In the genomic region with DNA sequence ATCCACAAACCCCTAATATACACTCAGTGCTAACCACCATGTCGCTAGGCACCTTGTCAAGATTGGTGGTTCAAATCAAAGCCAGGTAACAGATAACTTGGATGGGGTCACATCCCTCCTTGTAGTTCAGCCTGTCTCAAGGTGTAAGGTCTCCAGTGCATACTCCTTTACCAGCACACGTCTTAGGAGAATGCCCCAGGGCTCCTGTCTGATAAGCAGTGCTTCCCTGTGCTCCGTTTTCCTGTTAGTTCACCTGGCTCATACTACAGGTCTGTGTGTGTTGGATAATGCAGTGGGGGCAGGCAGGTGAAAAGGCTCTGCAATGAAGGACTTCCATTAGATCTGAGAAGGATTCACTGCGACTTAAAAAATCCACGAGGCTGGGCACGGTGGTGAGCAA, we compare ENCODE assay signal across 18 cellular contexts. TPM values are rescaled to one million over a fixed set of nuclear protein-coding genes. Genes with fewer than 3 reads are reported as not detected.
DNase-seq lines count a peak whose midpoint lies in the region; ATAC-seq and TF ChIP-seq lines count a peak whose summit lies in the region.
"Had no signal": no experiment of that assay in that cellular context is flagged by ENCODE, and none has a peak within 500 bp of the region (broad histone marks: within the 10 kb centered on the region; RNA-seq: fewer than 3 reads in every experiment).

No MANE protein-coding gene starts in this region.

- H3K27me3 Mint-ChIP-seq in HFFc6 (ENCODE audit: insufficient read depth) = no peaks in the 10 kb centered on the region; the same call in 1 of the 2 replicates
- H3K27me3 Mint-ChIP-seq in activated naive CD8-positive, alpha-beta T cell treated with anti-CD3 and anti-CD28 coated beads, Interleukin-2, amount 50 U/mL, for 24 hours = peaks cover 56% of the 10 kb centered on the region
- H3K27me3 Mint-ChIP-seq: B cell had no signal

- no peak overlapping the region for H3K4me3 ChIP-seq in AG04450 (ENCODE audit: low read depth, low read length)
- H3K4me3 ChIP-seq in iPS-20b (ENCODE audit: low read length) = no peak overlapping the region
- H3K4me3 ChIP-seq: SJCRH30 had no signal

- TF ChIP-seq CTCF in AG04450 (IDR thresholded peaks at IDR 0.05; ENCODE audit: low read depth, low read length) (no peak), HFFc6 (IDR thresholded peaks at IDR 0.05) (no peak)

- H3K27ac ChIP-seq in AG04450 (ENCODE audit: low read depth, low read length) (peak overlapping the region; percentile 84), angular gyrus (ENCODE audit: low read depth, low read length) (peak overlapping the region; percentile 7), iPS-20b (ENCODE audit: low read length) (peak overlapping the region; percentile 30)
- H3K27ac ChIP-seq: KMS-11, SJCRH30 had no signal

- H3K36me3 ChIP-seq in iPS-20b (ENCODE audit: insufficient read depth, low read depth, low read length) = peaks cover 44% of the 10 kb centered on the region; the same call in 1 of the 2 replicates

- POLR2A ChIA-PET in AG04450 (lab: Yijun Ruan, JAX) = interaction anchor here (0.9 to 1.1 kb wide), 3 partner anchors 37 to 50 kb away, joined by 3 to 6 read pairs (median 5); no protein-coding TSS in a partner anchor

- ATAC-seq in activated naive CD8-positive, alpha-beta T cell treated with anti-CD3 and anti-CD28 coated beads, Interleukin-2, amount 50 U/mL, for 24 hours = no peak
- no peak for ATAC-seq in GM18861 (IDR thresholded peaks at IDR 0.05; ENCODE audit: unreplicated experiment)
- ATAC-seq: HCT116 had no signal

- no peaks in the 10 kb centered on the region for H3K27me3 ChIP-seq in AG04450 (ENCODE audit: control insufficient read depth, insufficient read depth, low read length)
- no peaks in the 10 kb centered on the region for H3K27me3 ChIP-seq in iPS-20b (ENCODE audit: insufficient read depth, low read length)
- H3K27me3 ChIP-seq: SJCRH30 had no signal

- DNase-seq in AG04450 (ENCODE audit: low read depth, low spot score) (no peak), HFFc6 (no peak), DMS153 treated with DMSO at 0.1 percent for 48 hours (lab: John Stamatoyannopoulos, UW; ENCODE audit: unreplicated experiment) (no peak), SW 1271 (lab: John Stamatoyannopoulos, UW) (no peak)
- DNase-seq in activated naive CD8-positive, alpha-beta T cell treated with anti-CD3 and anti-CD28 coated beads, Interleukin-2, amount 50 U/mL, for 24 hours = no peak
- DNase-seq: DMS79, NCI-H1105 treated with DMSO at 0.1 percent for 48 hours, NCI-H2029 treated with DMSO at 0.1 percent for 48 hours, NCI-H345, NCI-H524 treated with DMSO at 0.1 percent for 48 hours, NCI-H82, SJCRH30 had no signal

- no peak overlapping the region for H3K9ac ChIP-seq in iPS-20b (ENCODE audit: low read depth, low read length)
- H3K9ac ChIP-seq: KMS-11 had no signal

- peaks cover 19% of the 10 kb centered on the region for H3K4me1 ChIP-seq in iPS-20b (ENCODE audit: insufficient read depth, low read length)

- peak overlapping the region; percentile 71; the same call in 1 of the 2 replicates for H3K27ac Mint-ChIP-seq in HFFc6
- H3K27ac Mint-ChIP-seq in activated naive CD8-positive, alpha-beta T cell treated with anti-CD3 and anti-CD28 coated beads, Interleukin-2, amount 50 U/mL, for 24 hours = no peak overlapping the region
- H3K27ac Mint-ChIP-seq: B cell had no signal

- H3K36me3 Mint-ChIP-seq in HFFc6 (ENCODE audit: low read depth) = peaks cover 31% of the 10 kb centered on the region; the same call in 1 of the 2 replicates
- no peaks in the 10 kb centered on the region for H3K36me3 Mint-ChIP-seq in activated naive CD8-positive, alpha-beta T cell treated with anti-CD3 and anti-CD28 coated beads, Interleukin-2, amount 50 U/mL, for 24 hours (ENCODE audit: low read depth)

- H3K9me3 ChIP-seq in AG04450 (ENCODE audit: control insufficient read depth, insufficient read depth, low read length) = no peaks in the 10 kb centered on the region
- no peaks in the 10 kb centered on the region for H3K9me3 ChIP-seq in iPS-20b (ENCODE audit: insufficient read depth, low read depth, low read length)
- H3K9me3 ChIP-seq: SJCRH30 had no signal

- CTCF ChIA-PET in AG04450 (lab: Charles Lee) = interaction anchor here (0.9 to 1.2 kb wide), 2 partner anchors 75 to 114 kb away, joined by 3 to 4 read pairs; no protein-coding TSS in a partner anchor

- no peaks in the 10 kb centered on the region for H3K9me3 Mint-ChIP-seq in HFFc6
- no peaks in the 10 kb centered on the region for H3K9me3 Mint-ChIP-seq in activated naive CD8-positive, alpha-beta T cell treated with anti-CD3 and anti-CD28 coated beads, Interleukin-2, amount 50 U/mL, for 24 hours

- no peak overlapping the region for H3K4me3 Mint-ChIP-seq in HFFc6
- no peak overlapping the region for H3K4me3 Mint-ChIP-seq in activated naive CD8-positive, alpha-beta T cell treated with anti-CD3 and anti-CD28 coated beads, Interleukin-2, amount 50 U/mL, for 24 hours
- H3K4me3 Mint-ChIP-seq: B cell had no signal

- peaks cover 16% of the 10 kb centered on the region for H3K4me1 Mint-ChIP-seq in HFFc6 (ENCODE audit: low read depth)
- peaks cover 12% of the 10 kb centered on the region for H3K4me1 Mint-ChIP-seq in activated naive CD8-positive, alpha-beta T cell treated with anti-CD3 and anti-CD28 coated beads, Interleukin-2, amount 50 U/mL, for 24 hours
- H3K4me1 Mint-ChIP-seq: B cell had no signal

RNA-seq across cellular contexts. Expression of gene ETV5, which starts 50.7 kb away (rescaled TPM):
- 28.6 and 33.7 TPM in 2 replicates for polyA plus RNA-seq in AG04450 (2011; rRNA removed)
- polyA minus RNA-seq in AG04450 (2011; rRNA and poly(A)+ RNA removed) = 53.2 and 69.5 TPM in 2 replicates
- total RNA-seq in HFFc6 (2021; fragmentation: NEBNext Ultra II Directional; extraction: Animal tissue kit (Norgen Biotek cat#: 25700)) = 10 to 100 TPM; 48.6 to 69.3 (median 52.5) TPM

Comparison
In these comparisons a context has a peak if more than half of its experiments do, and no peak if none do; other contexts are left out.
1. H3K27ac ChIP-seq: peak in every context shown above with its lines; median percentile 84 in AG04450; 30 in iPS-20b; 7 in angular gyrus.